In the genomic region with DNA sequence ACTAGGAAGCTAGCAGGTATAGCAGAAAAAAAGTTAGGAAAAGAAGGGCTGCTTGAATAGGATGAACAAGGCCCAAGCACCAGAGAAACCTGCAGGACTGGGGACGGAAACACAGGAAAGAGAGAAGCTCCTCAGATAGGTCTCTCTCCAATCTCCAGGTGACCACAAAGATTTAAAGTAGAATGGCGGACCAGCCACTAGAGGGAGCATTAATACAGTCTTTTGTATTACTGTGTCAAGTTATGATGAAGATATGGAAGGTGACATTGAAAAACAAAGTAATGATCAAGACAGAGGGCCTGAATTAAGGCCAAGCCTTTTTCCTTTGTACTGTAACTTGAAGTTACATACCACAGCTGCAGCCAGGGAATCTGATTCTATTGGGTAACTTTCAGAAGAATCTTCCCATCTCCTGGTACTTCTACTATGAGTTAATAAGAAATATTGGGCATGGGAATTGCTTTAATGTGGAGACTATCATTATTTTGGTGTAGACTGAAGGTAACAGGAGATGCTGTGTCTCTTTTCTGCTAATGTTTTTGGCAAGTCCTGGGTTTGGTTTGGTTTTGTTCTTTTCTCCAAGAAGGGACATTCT, we compare ENCODE assay signal across 8 cellular contexts. TPM values are rescaled to one million over a fixed set of nuclear protein-coding genes. Genes with fewer than 3 reads are reported as not detected.
DNase-seq lines count a peak whose midpoint lies in the region; TF ChIP-seq lines count a peak whose summit lies in the region.

No MANE protein-coding gene starts in this region.

- H3K9me3 ChIP-seq in MG63, result no peaks in the 10 kb centered on the region
- no peaks in the 10 kb centered on the region for H3K9me3 ChIP-seq in WERI-Rb-1 (ENCODE audit: severe bottlenecking)
- H3K9me3 ChIP-seq in stomach, result no peaks in the 10 kb centered on the region

- H3K4me2 ChIP-seq in mesendoderm (ENCODE audit: low read length), result no peak overlapping the region

- no peaks in the 10 kb centered on the region for H3K79me1 ChIP-seq in mesendoderm (ENCODE audit: low read length)

- peak; percentile 50 for DNase-seq in activated T-cell treated with anti-CD3 and anti-CD28 coated beads for 1 hour (ENCODE audit: low read depth)
- DNase-seq in activated T-cell treated with anti-CD3 and anti-CD28 coated beads, Interleukin-2, amount 50 U/mL, for 1 hour, result no peak
- peak; percentile 50 for DNase-seq in HEK293T (ENCODE audit: extremely low spot score)
- peak; percentile 10 for DNase-seq in MG63
- peak; percentile 48 for DNase-seq in WERI-Rb-1
- peak; percentile 44 for DNase-seq in cerebellum (ENCODE audit: low spot score)
- DNase-seq in mesendoderm, result peak; percentile 56
- peak; percentile 65 for DNase-seq in stomach

- H3K23ac ChIP-seq in mesendoderm (ENCODE audit: low read length), result no peak overlapping the region

- POLR2A ChIA-PET in HEK293T (lab: Yijun Ruan, JAX), result no interaction called here

- CTCF ChIA-PET in HEK293T (lab: Yijun Ruan, JAX), result interaction anchor here (0.6 to 4.3 kb wide), 9 partner anchors 9 to 203 kb away, joined by 3 to 41 read pairs (median 4); a partner anchor contains a TSS

- no peak overlapping the region for H2BK5ac ChIP-seq in mesendoderm (ENCODE audit: low read length)

- intact Hi-C loops in stomach (cut with DNase I; ENCODE audit: low total_unique reads), result no loop called here

- no CpG with 5 or more reads among the region's 2 CpGs for WGBS in mesendoderm (ENCODE audit: extremely low coverage, insufficient coverage, low lambda C conversion rate)
- WGBS in stomach, 5 donors, result 4 to 20% (median 13%) methylated on average over 2 of the region's 2 CpGs

- H3K36me3 ChIP-seq in MG63 (no peaks in the 10 kb centered on the region), WERI-Rb-1 (no peaks in the 10 kb centered on the region), mesendoderm (ENCODE audit: control insufficient read depth, insufficient read depth, low read length) (no peaks in the 10 kb centered on the region), stomach (peaks cover 0 to 6% (median 0%) of the 10 kb centered on the region in 4 donors)

- no peak for TF ChIP-seq POLR2A in stomach (IDR thresholded peaks at IDR 0.05)

- H3K4me1 ChIP-seq in mesendoderm (ENCODE audit: control insufficient read depth, low read depth, low read length) (no peaks in the 10 kb centered on the region), stomach (no peaks in the 10 kb centered on the region)

- no peak overlapping the region for H2AK5ac ChIP-seq in mesendoderm (ENCODE audit: low read length)

- TF ChIP-seq EP300 in stomach (IDR thresholded peaks at IDR 0.05), result no peak

- no peaks in the 10 kb centered on the region for H3K79me2 ChIP-seq in mesendoderm (ENCODE audit: control insufficient read depth, insufficient read depth, low read length)

- no peak overlapping the region for H4K8ac ChIP-seq in mesendoderm (ENCODE audit: low read depth, low read length)

- H3K56ac ChIP-seq in mesendoderm (ENCODE audit: low read length), result no peak overlapping the region

- H3K27me3 ChIP-seq in MG63 (no peaks in the 10 kb centered on the region), WERI-Rb-1 (ENCODE audit: insufficient read depth, low read depth, severe bottlenecking) (no peaks in the 10 kb centered on the region), mesendoderm (ENCODE audit: insufficient read depth, low read length, poor library complexity) (no peaks in the 10 kb centered on the region), stomach (no peaks in the 10 kb centered on the region)

- no peak overlapping the region for H3K9ac ChIP-seq in mesendoderm (ENCODE audit: low read length)

- H3K18ac ChIP-seq in mesendoderm (ENCODE audit: low read length), result no peak overlapping the region

- H4K5ac ChIP-seq in mesendoderm (ENCODE audit: low read length), result no peak overlapping the region

- H3K27ac ChIP-seq in WERI-Rb-1 (no peak overlapping the region), mesendoderm (ENCODE audit: low read depth, low read length) (no peak overlapping the region), stomach (no peak overlapping the region)

- H2BK120ac ChIP-seq in mesendoderm (ENCODE audit: low read depth, low read length), result no peak overlapping the region

- H3K4me3 ChIP-seq in MG63, result no peak overlapping the region
- H3K4me3 ChIP-seq in WERI-Rb-1 (ENCODE audit: low read depth, low read length), result no peak overlapping the region
- H3K4me3 ChIP-seq in mesendoderm (ENCODE audit: low read length), result no peak overlapping the region
- H3K4me3 ChIP-seq in stomach, result no peak overlapping the region

- no peak overlapping the region for H2BK15ac ChIP-seq in mesendoderm (replicated peaks; ENCODE audit: low read depth)

- TF ChIP-seq CTCF in WERI-Rb-1 (IDR thresholded peaks at IDR 0.05; ENCODE audit: low read depth, low read length), result peak; percentile 64
- peak in 5 of 7 experiments; percentile 37 to 68 (median 65) for TF ChIP-seq CTCF in stomach (IDR thresholded peaks at IDR 0.05)

- no peak overlapping the region for H3K4ac ChIP-seq in mesendoderm (ENCODE audit: low read depth, low read length)

TF ChIP-seq in HEK293T, 16 proteins besides CTCF, POLR2A, EP300 and RAD21:
- no peak for TF ChIP-seq ZNF384 (IDR thresholded peaks at IDR 0.05)
- no peak for TF ChIP-seq TARDBP (IDR thresholded peaks at IDR 0.05)
- no peak for TF ChIP-seq SP1 (IDR thresholded peaks at IDR 0.05)
- TF ChIP-seq FOXA1 (IDR thresholded peaks at IDR 0.05), result no peak
- TF ChIP-seq L3MBTL2 (conservative IDR thresholded peaks at IDR 0.05), result no peak
- TF ChIP-seq, protein P1, sequence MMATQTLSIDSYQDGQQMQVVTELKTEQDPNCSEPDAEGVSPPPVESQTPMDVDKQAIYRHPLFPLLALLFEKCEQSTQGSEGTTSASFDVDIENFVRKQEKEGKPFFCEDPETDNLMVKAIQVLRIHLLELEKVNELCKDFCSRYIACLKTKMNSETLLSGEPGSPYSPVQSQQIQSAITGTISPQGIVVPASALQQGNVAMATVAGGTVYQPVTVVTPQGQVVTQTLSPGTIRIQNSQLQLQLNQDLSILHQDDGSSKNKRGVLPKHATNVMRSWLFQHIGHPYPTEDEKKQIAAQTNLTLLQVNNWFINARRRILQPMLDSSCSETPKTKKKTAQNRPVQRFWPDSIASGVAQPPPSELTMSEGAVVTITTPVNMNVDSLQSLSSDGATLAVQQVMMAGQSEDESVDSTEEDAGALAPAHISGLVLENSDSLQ (IDR thresholded peaks at IDR 0.05), result no peak
- no peak for TF ChIP-seq SUZ12 (IDR thresholded peaks at IDR 0.05)
- no peak for TF ChIP-seq CTBP1 (IDR thresholded peaks at IDR 0.05; ENCODE audit: borderline replicate concordance)
- no peak for TF ChIP-seq ARNT (IDR thresholded peaks at IDR 0.05)
- no peak for TF ChIP-seq LEF1 (IDR thresholded peaks at IDR 0.05; ENCODE audit: borderline replicate concordance)
- no peak for TF ChIP-seq FOXM1 (IDR thresholded peaks at IDR 0.05; ENCODE audit: borderline replicate concordance)
- no peak for TF ChIP-seq ELF4 (IDR thresholded peaks at IDR 0.05)

RNA-seq across cellular contexts. Expression of a gene that starts 33.8 kb away (rescaled TPM):
- 0.33 TPM in 1 of 2 replicates, not detected in the other for total RNA-seq in MG63 (2014; rRNA removed; shearing (Covaris generic); ENCODE audit: low replicate concordance)
- total RNA-seq in cerebellum (2.3 TPM), stomach (under 1 TPM in 2 of 5 donors, not detected in 3; 0.29 to 0.55 TPM)
- 0.28 TPM for polyA plus RNA-seq in mesendoderm (2013, experiment 1 of 2)
- polyA plus RNA-seq in mesendoderm (2013, experiment 2 of 2), result 0.49 TPM
- polyA plus RNA-seq in stomach, result not detected

RNA-seq across cellular contexts. Expression of a gene that starts 44.9 kb away (rescaled TPM):
- not detected in 2 replicates for total RNA-seq in MG63 (2014; rRNA removed; shearing (Covaris generic); ENCODE audit: low replicate concordance)
- total RNA-seq in cerebellum, result not detected
- polyA plus RNA-seq in mesendoderm (2013, experiment 1 of 2), result not detected
- polyA plus RNA-seq in mesendoderm (2013, experiment 2 of 2), result not detected
- under 1 TPM in 1 of 5 donors, not detected in 4; under 0.01 TPM for total RNA-seq in stomach
- polyA plus RNA-seq in stomach, result not detected

RNA-seq across cellular contexts. Expression of a gene that starts 54.8 kb away (rescaled TPM):
- 77.2 and 1,705 TPM in 2 replicates for total RNA-seq in MG63 (2014; rRNA removed; shearing (Covaris generic); ENCODE audit: low replicate concordance)
- total RNA-seq in cerebellum (17.5 TPM), stomach (100 to 1,000 TPM in 1 of 5 donors, 10 to 100 TPM in 3, 1 to 10 TPM in 1; 9.0 to 148 (median 20.4) TPM)
- 90.2 TPM for polyA plus RNA-seq in mesendoderm (2013, experiment 1 of 2)
- 91.6 TPM for polyA plus RNA-seq in mesendoderm (2013, experiment 2 of 2)
- polyA plus RNA-seq in stomach, result 10 to 100 TPM; 43.2 to 52.2 (median 49.4) TPM
